24 cellular contexts compared by ENCODE assay signal in genomic region chr5:2659071-2659470, GRCh38.
"Had no signal": no experiment of that assay in that cellular context is flagged by ENCODE, and none has a peak within 500 bp of the region (broad histone marks: within the 10 kb centered on the region; RNA-seq: fewer than 3 reads in every experiment).

No MANE protein-coding gene starts in this region.

- DNase-seq: activated CD4-positive, alpha-beta T cell treated with anti-CD3 and anti-CD28 coated beads for 4 hours; activated CD4-positive, alpha-beta T cell treated with anti-CD3 and anti-CD28 coated beads, Interleukin-2, amount 50 U/mL, for 48 hours; activated CD8-positive, alpha-beta memory T cell treated with anti-CD3 and anti-CD28 coated beads, Interleukin-2, amount 50 U/mL, for 4 hours; activated effector memory CD4-positive, alpha-beta T cell treated with anti-CD3 and anti-CD28 coated beads, Interleukin-2, amount 50 U/mL, for 16 hours; activated naive CD4-positive, alpha-beta T cell treated with anti-CD3 and anti-CD28 coated beads for 36 hours; activated naive CD8-positive, alpha-beta T cell treated with anti-CD3 and anti-CD28 coated beads, Interleukin-2, amount 10 ng/mL, durations not matched to agents 7 days and 5 days; activated T-cell treated with anti-CD3 and anti-CD28 coated beads, Interleukin-2, amount 50 U/mL, for 1 hour; brain microvascular endothelial cell; central memory CD4-positive, alpha-beta T cell; islet precursor cell; left cardiac atrium; naive B cell; nephron progenitor cell; ovary; sigmoid colon; small intestine; stimulated activated CD4-positive, alpha-beta T cell treated with anti-CD3 and anti-CD28 coated beads, Interleukin-2, amount 100 ng/mL, for 24 hours; stimulated activated naive B cell treated with anti-CD40 and anti-IgM and Interleukin-4, amounts not matched to agents 10 μg/mL and 1 μg/mL and 100 μg/mL, for 72 hours; stomach; T-helper 1 cell; thyroid gland had no signal

- H3K27ac ChIP-seq: ascending aorta, brain microvascular endothelial cell, esophagus muscularis mucosa, ovary, prostate gland, sigmoid colon, stomach, thyroid gland had no signal

- H3K9me3 ChIP-seq: ascending aorta, esophagus muscularis mucosa, ovary, prostate gland, sigmoid colon, stomach, thyroid gland had no signal

- ATAC-seq: left cardiac atrium; stimulated activated naive B cell treated with anti-CD40 and anti-IgM and Interleukin-4, amounts not matched to agents 10 μg/mL and 1 μg/mL and 100 μg/mL, for 72 hours had no signal

- H3K4me1 ChIP-seq: ascending aorta, esophagus muscularis mucosa, prostate gland, sigmoid colon, stomach, thyroid gland had no signal

- H3K36me3 ChIP-seq: ascending aorta, brain microvascular endothelial cell, esophagus muscularis mucosa, ovary, prostate gland, sigmoid colon, stomach, thyroid gland had no signal

- H3K4me3 ChIP-seq: ascending aorta, esophagus muscularis mucosa, ovary, prostate gland, sigmoid colon, stomach, thyroid gland had no signal

- H3K27me3 ChIP-seq: ascending aorta, brain microvascular endothelial cell, ovary, thyroid gland had no signal
